ENCODE assay signal across 6 cellular contexts in the genomic region with DNA sequence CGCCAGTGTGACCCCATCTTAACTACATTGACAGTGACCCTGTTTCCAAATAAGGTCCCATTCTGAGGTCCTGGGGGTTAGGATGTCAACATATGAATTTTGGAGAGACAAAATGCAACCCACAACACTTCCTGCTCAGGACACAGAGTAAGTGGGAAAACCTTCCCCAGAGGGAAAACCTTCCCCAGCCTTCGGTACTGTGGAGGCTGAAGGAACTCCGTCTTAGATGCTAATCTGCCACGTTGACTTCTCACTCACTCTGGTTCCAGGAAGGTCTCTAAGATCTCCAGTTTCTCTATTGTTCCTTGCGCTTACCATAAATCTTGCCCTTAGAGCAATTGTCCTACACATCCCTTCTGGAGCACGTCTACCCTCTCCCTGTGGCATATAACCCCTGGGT. TPM values are rescaled to one million over a fixed set of nuclear protein-coding genes. Genes with fewer than 3 reads are reported as not detected.
"Had no signal": no experiment of that assay in that cellular context is flagged by ENCODE, and none has a peak within 500 bp of the region (broad histone marks: within the 10 kb centered on the region; RNA-seq: fewer than 3 reads in every experiment).

No MANE protein-coding gene starts in this region.

- H3K4me3 Mint-ChIP-seq: GM23338, H9, HFFc6 had no signal

- H3K27ac Mint-ChIP-seq: GM23338, H9, HFFc6 had no signal

- DNase-seq: H9, HCEC 1CT, HFFc6, IMR-90 had no signal

RNA-seq across cellular contexts. Expression of a gene that starts 29.7 kb away (rescaled TPM):
- total RNA-seq: HFFc6, HT-29, IMR-90 had no signal
